In genomic region chr3:33883538-33884203, GRCh38 we compare ENCODE assay signal across 8 cellular contexts.
DNase-seq lines count a peak whose midpoint lies in the region; ATAC-seq and TF ChIP-seq lines count a peak whose summit lies in the region.

No MANE protein-coding gene starts in this region.

- H4K20me1 ChIP-seq in PC-3 (ENCODE audit: low read length), result no peaks in the 10 kb centered on the region

- H3K79me1 ChIP-seq in mesenchymal stem cell (replicated peaks; ENCODE audit: low read length, poor library complexity, severe bottlenecking), result no peaks in the 10 kb centered on the region

- no peaks in the 10 kb centered on the region for H3K79me2 ChIP-seq in PC-3 (ENCODE audit: low read length)

- TF ChIP-seq CTCF in PC-3 (conservative IDR thresholded peaks at IDR 0.05; ENCODE audit: low read depth, low read length), result peak; percentile 96

- DNase-seq in NCI-H1417 (lab: John Stamatoyannopoulos, UW), result peak; percentile 44 to 82 (median 51)
- DNase-seq in NCI-H1417 treated with DMSO at 0.1 percent for 48 hours (lab: John Stamatoyannopoulos, UW), result no peak
- DNase-seq in PC-3, result peak; percentile 85
- peak; percentile 51 for DNase-seq in dedifferentiated amniotic fluid mesenchymal stem cell (ENCODE audit: extremely low spot score)
- DNase-seq in mesenchymal stem cell, result peak; percentile 56
- no peak for DNase-seq in stimulated activated naive CD8-positive, alpha-beta T cell treated with anti-CD3 and anti-CD28 coated beads, Interleukin-15, Interleukin-2, amounts not matched to agents 100 U/mL and 50 U/mL, for 24 hours
- no peak for DNase-seq in iPS-NIHi7 (ENCODE audit: extremely low spot score)

- H3K9me3 ChIP-seq in PC-3 (ENCODE audit: low read length) (no peaks in the 10 kb centered on the region), mesenchymal stem cell (ENCODE audit: control insufficient read depth, low read length) (no peaks in the 10 kb centered on the region)

- H3K14ac ChIP-seq in mesenchymal stem cell (ENCODE audit: low read length in 2 of 2), result no peak overlapping the region

- H2BK120ac ChIP-seq in mesenchymal stem cell (ENCODE audit: low read depth, low read length), result no peak overlapping the region

- H3K36me3 ChIP-seq in PC-3 (ENCODE audit: low read depth, low read length) (no peaks in the 10 kb centered on the region), mesenchymal stem cell (ENCODE audit: control insufficient read depth in 1 of 2, insufficient read depth in 2 of 2, low read depth in 1 of 2, low read length in 2 of 2) (no peaks in the 10 kb centered on the region)

- CTCF ChIA-PET in PC-3 (lab: Charles Lee), result interaction anchor here (0.5 to 2.0 kb wide), 4 partner anchors 21 to 800 kb away, joined by 3 to 16 read pairs (median 9); no protein-coding TSS in a partner anchor

- H3K4me2 ChIP-seq in PC-3 (ENCODE audit: low read length) (peak overlapping the region; percentile 17), mesenchymal stem cell (ENCODE audit: low read length, poor library complexity, severe bottlenecking) (peak overlapping the region; percentile 21)

- H2BK5ac ChIP-seq in mesenchymal stem cell (ENCODE audit: low read depth, low read length, poor library complexity, severe bottlenecking), result no peak overlapping the region

- WGBS in mesenchymal stem cell, result 23% methylated on average over 8 of the region's 9 CpGs

- H2BK15ac ChIP-seq in mesenchymal stem cell (ENCODE audit: low read depth, poor library complexity, severe bottlenecking), result no peak overlapping the region

- BruUV-seq in PC-3 (replicated peaks; lab: Mats Ljungman, UMichigan), result no TSS peak

- no peak overlapping the region for H3K23ac ChIP-seq in mesenchymal stem cell (ENCODE audit: low read length in 2 of 2)

- peak; percentile 48 for ATAC-seq in HG02981 (IDR thresholded peaks at IDR 0.05; ENCODE audit: unreplicated experiment)
- peak; percentile 41 for ATAC-seq in PC-3
- ATAC-seq in stimulated activated naive CD8-positive, alpha-beta T cell treated with anti-CD3 and anti-CD28 coated beads, Interleukin-15, Interleukin-2, amounts not matched to agents 100 U/mL and 50 U/mL, for 24 hours, result no peak

- H3F3A ChIP-seq in PC-3 (ENCODE audit: low read length, unreplicated experiment), result no peaks in the 10 kb centered on the region

- no peak overlapping the region for H4K8ac ChIP-seq in mesenchymal stem cell (ENCODE audit: low read length)

- peak overlapping the region in 1 of 2 experiments; percentile 8 for H3K18ac ChIP-seq in mesenchymal stem cell (ENCODE audit: low read depth in 1 of 2, low read length in 2 of 2)

- no peak overlapping the region for H2BK12ac ChIP-seq in mesenchymal stem cell (ENCODE audit: low read length in 2 of 2)

- no peaks in the 10 kb centered on the region for H3K27me3 ChIP-seq in PC-3 (ENCODE audit: low read length)
- peaks cover 0 to 7% of the 10 kb centered on the region in 2 experiments for H3K27me3 ChIP-seq in mesenchymal stem cell (ENCODE audit: control insufficient read depth in 1 of 2, insufficient read depth in 1 of 2, low read length in 2 of 2)

- no peak overlapping the region for H3K4ac ChIP-seq in mesenchymal stem cell (ENCODE audit: low read depth in 1 of 2, low read length in 2 of 2)

- no peak overlapping the region for H3K4me3 ChIP-seq in PC-3 (ENCODE audit: low read length)
- H3K4me3 ChIP-seq in mesenchymal stem cell (ENCODE audit: insufficient read depth in 1 of 2, low read depth in 1 of 2, low read length in 2 of 2), result no peak overlapping the region

- H2AFZ ChIP-seq in PC-3 (ENCODE audit: low read length) (peak overlapping the region; percentile 31; the same call in 1 of the 2 replicates), mesenchymal stem cell (ENCODE audit: low read depth, low read length) (no peak overlapping the region)

- intact Hi-C loops in PC-3 (cut with micrococcal nuclease), result loop anchor here (1.0 to 5.0 kb wide), 4 partner anchors 99 to 1774 kb away; no protein-coding TSS in a partner anchor

- no peak overlapping the region for H2AK5ac ChIP-seq in mesenchymal stem cell (ENCODE audit: low read length, severe bottlenecking)

- H3K27ac ChIP-seq in PC-3 (ENCODE audit: low read length) (no peak overlapping the region), mesenchymal stem cell (ENCODE audit: low read length, poor library complexity, severe bottlenecking) (no peak overlapping the region)

- no peak overlapping the region for H4K91ac ChIP-seq in mesenchymal stem cell (ENCODE audit: low read length)

- H3K9me2 ChIP-seq in PC-3 (replicated peaks; ENCODE audit: low read length), result no peaks in the 10 kb centered on the region

- H3K4me1 ChIP-seq in PC-3 (ENCODE audit: insufficient read depth, low read length), result no peaks in the 10 kb centered on the region
- H3K4me1 ChIP-seq in mesenchymal stem cell (ENCODE audit: control insufficient read depth, insufficient read depth, low read depth, low read length), result peaks cover 1% of the 10 kb centered on the region

- H3K9ac ChIP-seq in PC-3 (ENCODE audit: low read length), result no peak overlapping the region
- H3K9ac ChIP-seq in mesenchymal stem cell (ENCODE audit: low read length), result peak overlapping the region; percentile 68

- POLR2A ChIA-PET in PC-3 (lab: Charles Lee; ENCODE audit: unreplicated experiment), result interaction anchor here (0.6 kb wide), 1 partner anchor 996 kb away, joined by 4 read pairs; no protein-coding TSS in a partner anchor

Comparison
In these comparisons a context has a peak if more than half of its experiments do, and no peak if none do; other contexts are left out.
1. DNase-seq: peak in NCI-H1417 (3 of 3), PC-3 (single experiment), dedifferentiated amniotic fluid mesenchymal stem cell (single experiment) and mesenchymal stem cell (single experiment); none in NCI-H1417 treated with DMSO at 0.1 percent for 48 hours (single experiment), stimulated activated naive CD8-positive, alpha-beta T cell treated with anti-CD3 and anti-CD28 coated beads, Interleukin-15, Interleukin-2, amounts not matched to agents 100 U/mL and 50 U/mL, for 24 hours (single experiment) and iPS-NIHi7 (single experiment).